1 cellular context compared by ENCODE assay signal in genomic region chr7:30605832-30606231, GRCh38.
TF ChIP-seq lines count a peak whose summit lies in the region.

No MANE protein-coding gene starts in this region.

TF ChIP-seq in K562, 482 proteins besides CTCF, POLR2A, EP300 and RAD21:
- TF ChIP-seq RBM22 (IDR thresholded peaks at IDR 0.05; ENCODE audit: low read depth, low read length, poor library complexity, severe bottlenecking) (peak; percentile 10), SRSF1 (IDR thresholded peaks at IDR 0.05; ENCODE audit: low read depth, low read length) (no peak), ZBED1 (IDR thresholded peaks at IDR 0.05) (no peak), POLR2G (IDR thresholded peaks at IDR 0.05; ENCODE audit: low read depth, low read length) (peak; percentile 13; the same call in 1 of the 2 replicates)
